In genomic region chr2:141200191-141200590, GRCh38 we compare ENCODE assay signal across 25 cellular contexts.
A peak's percentile ranks its signal among the peaks of the same experiment; 100 is the strongest.
DNase-seq lines count a peak whose midpoint lies in the region; ATAC-seq, FAIRE-seq and TF ChIP-seq lines count a peak whose summit lies in the region.
"Had no signal": no experiment of that assay in that cellular context is flagged by ENCODE, and none has a peak within 500 bp of the region (broad histone marks: within the 10 kb centered on the region; RNA-seq: fewer than 3 reads in every experiment).

No MANE protein-coding gene starts in this region.

- peak overlapping the region; percentile 31 for H3K4me2 ChIP-seq in astrocyte (ENCODE audit: low read length)

- no peaks in the 10 kb centered on the region for H3K9me3 ChIP-seq in astrocyte (ENCODE audit: insufficient read depth, low read depth, low read length)

- no peak overlapping the region for H3K4me3 Mint-ChIP-seq in astrocyte (ENCODE audit: unreplicated experiment)
- H3K4me3 Mint-ChIP-seq in activated CD8-positive, alpha-beta T cell treated with anti-CD3 and anti-CD28 coated beads, Interleukin-2, amount 10 ng/mL, durations not matched to agents 7 days and 5 days: no peak overlapping the region
- H3K4me3 Mint-ChIP-seq: CD8-positive, alpha-beta memory T cell had no signal

- H3K27ac Mint-ChIP-seq in astrocyte (ENCODE audit: unreplicated experiment): peak overlapping the region; percentile 91
- H3K27ac Mint-ChIP-seq in activated CD8-positive, alpha-beta T cell treated with anti-CD3 and anti-CD28 coated beads, Interleukin-2, amount 10 ng/mL, durations not matched to agents 7 days and 5 days: no peak overlapping the region
- H3K27ac Mint-ChIP-seq: CD8-positive, alpha-beta memory T cell had no signal

- CTCF ChIA-PET in activated CD8-positive, alpha-beta T cell treated with anti-CD3 and anti-CD28 coated beads, Interleukin-2, amount 10 ng/mL, durations not matched to agents 7 days and 5 days (lab: Charles Lee): no interaction called here

- no peaks in the 10 kb centered on the region for H3K36me3 ChIP-seq in astrocyte (ENCODE audit: insufficient read depth, low read length)

- H3K27ac ChIP-seq in astrocyte (ENCODE audit: low read depth, low read length): peak overlapping the region; percentile 46
- H3K27ac ChIP-seq in foreskin keratinocyte: no peak overlapping the region
- H3K27ac ChIP-seq: C4-2B, HL-60 had no signal

- no peak overlapping the region for H3K4me3 ChIP-seq in astrocyte (ENCODE audit: insufficient read depth, low read depth, low read length)

- peaks cover 26% of the 10 kb centered on the region for H3K4me1 Mint-ChIP-seq in astrocyte (ENCODE audit: low read depth, unreplicated experiment)
- H3K4me1 Mint-ChIP-seq in activated CD8-positive, alpha-beta T cell treated with anti-CD3 and anti-CD28 coated beads, Interleukin-2, amount 10 ng/mL, durations not matched to agents 7 days and 5 days (ENCODE audit: low read depth): no peaks in the 10 kb centered on the region
- H3K4me1 Mint-ChIP-seq: CD8-positive, alpha-beta memory T cell had no signal

- H3K79me2 ChIP-seq in astrocyte (ENCODE audit: insufficient read depth, low read length): no peaks in the 10 kb centered on the region

- DNase-seq in EL (peak; percentile 3), astrocyte (ENCODE audit: low read depth) (peak; percentile 71), foreskin keratinocyte (peak; percentile 21 to 80), non-pigmented ciliary epithelial cell (ENCODE audit: low read depth) (peak; percentile 34), left lobe of liver (ENCODE audit: low spot score) (no peak)
- no peak for DNase-seq in activated CD8-positive, alpha-beta T cell treated with anti-CD3 and anti-CD28 coated beads, Interleukin-2, amount 10 ng/mL, durations not matched to agents 7 days and 5 days
- DNase-seq: Calu3; CD8-positive, alpha-beta memory T cell; DMS79 treated with DMSO at 0.1 percent for 48 hours; HCEC 1CT; NCI-H1092 treated with DMSO at 0.1 percent for 48 hours; NCI-H146; NCI-H1930; NCI-H2107; NCI-H446; NCI-H526; NCI-H82; NK-92 treated with Interleukin-12 subunit alpha and Interleukin-12 subunit beta, amount 100 ng/mL, for 24 hours; PC-3; T-helper 1 cell had no signal

- POLR2A ChIA-PET in activated CD8-positive, alpha-beta T cell treated with anti-CD3 and anti-CD28 coated beads, Interleukin-2, amount 10 ng/mL, durations not matched to agents 7 days and 5 days (lab: Charles Lee): no interaction called here

- no peaks in the 10 kb centered on the region for H3K27me3 Mint-ChIP-seq in astrocyte (ENCODE audit: low read depth, unreplicated experiment)
- H3K27me3 Mint-ChIP-seq in activated CD8-positive, alpha-beta T cell treated with anti-CD3 and anti-CD28 coated beads, Interleukin-2, amount 10 ng/mL, durations not matched to agents 7 days and 5 days (ENCODE audit: low read depth): no peaks in the 10 kb centered on the region
- H3K27me3 Mint-ChIP-seq: CD8-positive, alpha-beta memory T cell had no signal

- no peaks in the 10 kb centered on the region for H3K36me3 Mint-ChIP-seq in astrocyte (ENCODE audit: low read depth, unreplicated experiment)
- H3K36me3 Mint-ChIP-seq in activated CD8-positive, alpha-beta T cell treated with anti-CD3 and anti-CD28 coated beads, Interleukin-2, amount 10 ng/mL, durations not matched to agents 7 days and 5 days (ENCODE audit: low read depth): no peaks in the 10 kb centered on the region
- H3K36me3 Mint-ChIP-seq: CD8-positive, alpha-beta memory T cell had no signal

- no peak for TF ChIP-seq CTCF in astrocyte (IDR thresholded peaks at IDR 0.05; ENCODE audit: insufficient read depth, low read depth, low read length)
- no peak for TF ChIP-seq CTCF in foreskin keratinocyte (conservative IDR thresholded peaks at IDR 0.05)

- H3K9me3 Mint-ChIP-seq in astrocyte (ENCODE audit: unreplicated experiment): peaks cover 3% of the 10 kb centered on the region
- peaks cover 4% of the 10 kb centered on the region for H3K9me3 Mint-ChIP-seq in activated CD8-positive, alpha-beta T cell treated with anti-CD3 and anti-CD28 coated beads, Interleukin-2, amount 10 ng/mL, durations not matched to agents 7 days and 5 days (ENCODE audit: insufficient read depth)

- ATAC-seq in foreskin keratinocyte (peak; percentile 31), left lobe of liver (no peak), HG03571 (IDR thresholded peaks at IDR 0.05; ENCODE audit: unreplicated experiment) (no peak), HG02588 (IDR thresholded peaks at IDR 0.05; ENCODE audit: unreplicated experiment) (no peak)
- no peak for ATAC-seq in activated CD8-positive, alpha-beta T cell treated with anti-CD3 and anti-CD28 coated beads, Interleukin-2, amount 10 ng/mL, durations not matched to agents 7 days and 5 days
- ATAC-seq: PC-3 had no signal

- H3K27me3 ChIP-seq in astrocyte (ENCODE audit: insufficient read depth, low read length): no peaks in the 10 kb centered on the region
- H3K27me3 ChIP-seq in foreskin keratinocyte: no peaks in the 10 kb centered on the region

- H3K9ac ChIP-seq in astrocyte (ENCODE audit: low read length): no peak overlapping the region

- no peaks in the 10 kb centered on the region for H4K20me1 ChIP-seq in astrocyte (ENCODE audit: insufficient read depth, low read length)

- H3K4me1 ChIP-seq in astrocyte (ENCODE audit: insufficient read depth, low read length): peaks cover 7% of the 10 kb centered on the region
- peaks cover 5% of the 10 kb centered on the region for H3K4me1 ChIP-seq in foreskin keratinocyte

- FAIRE-seq in astrocyte (lab: Jason Lieb, UNC): no peak
- FAIRE-seq: H1 had no signal

- no peak overlapping the region for H2AFZ ChIP-seq in astrocyte (ENCODE audit: low read depth, low read length)

Comparison
In these comparisons a context has a peak if more than half of its experiments do, and no peak if none do; other contexts are left out.
1. DNase-seq: peak in EL (single experiment), astrocyte (single experiment), foreskin keratinocyte (2 of 2) and non-pigmented ciliary epithelial cell (single experiment); none in left lobe of liver (single experiment) and activated CD8-positive, alpha-beta T cell treated with anti-CD3 and anti-CD28 coated beads, Interleukin-2, amount 10 ng/mL, durations not matched to agents 7 days and 5 days (single experiment).